Comparison of ENCODE assay signal across 9 cellular contexts in genomic region chr1:91278754-91279153, GRCh38.
A peak's percentile ranks its signal among the peaks of the same experiment; 100 is the strongest.
DNase-seq lines count a peak whose midpoint lies in the region; ATAC-seq, FAIRE-seq and TF ChIP-seq lines count a peak whose summit lies in the region.
"Had no signal": no experiment of that assay in that cellular context is flagged by ENCODE, and none has a peak within 500 bp of the region (broad histone marks: within the 10 kb centered on the region; RNA-seq: fewer than 3 reads in every experiment).

No MANE protein-coding gene starts in this region.

- H3K4me3 Mint-ChIP-seq in CD4-positive, alpha-beta T cell: no peak overlapping the region
- H3K4me3 Mint-ChIP-seq: CD4-positive, CD25-positive, alpha-beta regulatory T cell had no signal

- H3K27ac Mint-ChIP-seq in CD4-positive, alpha-beta T cell: no peak overlapping the region
- H3K27ac Mint-ChIP-seq: CD4-positive, CD25-positive, alpha-beta regulatory T cell had no signal

- H3K4me1 Mint-ChIP-seq in CD4-positive, alpha-beta T cell (ENCODE audit: low read depth): no peaks in the 10 kb centered on the region
- H3K4me1 Mint-ChIP-seq: CD4-positive, CD25-positive, alpha-beta regulatory T cell had no signal

- no peaks in the 10 kb centered on the region for H3K9me3 ChIP-seq in CD4-positive, alpha-beta T cell (ENCODE audit: control insufficient read depth, low read length)
- no peaks in the 10 kb centered on the region for H3K9me3 ChIP-seq in prostate gland

- POLR2A ChIA-PET in CD4-positive, alpha-beta T cell (lab: Charles Lee): no interaction called here

- no peak for TF ChIP-seq POLR2A in prostate gland (IDR thresholded peaks at IDR 0.05)

- intact Hi-C loops in CD4-positive, alpha-beta T cell (cut with DNase I, micrococcal nuclease): loop anchor here in 1 of 2 experiments (10.0 kb wide), 1 partner anchor 704 kb away; no protein-coding TSS in a partner anchor
- intact Hi-C loops in prostate gland (cut with DNase I): no loop called here

- H3K4me1 ChIP-seq in prostate gland (replicated peaks): no peaks in the 10 kb centered on the region

- FAIRE-seq in endometrium (lab: Jason Lieb, UNC): peak; percentile 12

- no peaks in the 10 kb centered on the region for H3K9me3 Mint-ChIP-seq in CD4-positive, alpha-beta T cell

- H3K27ac ChIP-seq in CD4-positive, alpha-beta T cell (ENCODE audit: low read depth, low read length): no peak overlapping the region
- no peak overlapping the region for H3K27ac ChIP-seq in prostate gland

- TF ChIP-seq CTCF in CD4-positive, alpha-beta T cell (IDR thresholded peaks at IDR 0.05): no peak
- no peak for TF ChIP-seq CTCF in prostate gland (IDR thresholded peaks at IDR 0.05)

- CTCF ChIA-PET in CD4-positive, alpha-beta T cell (lab: Charles Lee): no interaction called here

- no peak for ATAC-seq in CD4-positive, alpha-beta T cell (ENCODE audit: poor library complexity)

- H3K36me3 ChIP-seq in prostate gland: no peaks in the 10 kb centered on the region

- no peak overlapping the region for H3K4me3 ChIP-seq in prostate gland

- H3K36me3 Mint-ChIP-seq in CD4-positive, alpha-beta T cell (ENCODE audit: low read depth): no peaks in the 10 kb centered on the region
- H3K36me3 Mint-ChIP-seq: CD4-positive, CD25-positive, alpha-beta regulatory T cell had no signal

- no peaks in the 10 kb centered on the region for H3K27me3 ChIP-seq in CD4-positive, alpha-beta T cell (ENCODE audit: control insufficient read depth, insufficient read depth, low read length)
- no peaks in the 10 kb centered on the region for H3K27me3 ChIP-seq in prostate gland (replicated peaks; ENCODE audit: insufficient read depth)

- WGBS in prostate gland: 67% methylated on average over 1 of the region's 1 CpG

- peak; percentile 26 for DNase-seq in NCI-H2196 (lab: John Stamatoyannopoulos, UW; ENCODE audit: unreplicated experiment)
- no peak for DNase-seq in NCI-H2196 treated with DMSO at 0.1 percent for 48 hours (lab: John Stamatoyannopoulos, UW; ENCODE audit: unreplicated experiment)
- peak; percentile 30 for DNase-seq in NCI-H460 (ENCODE audit: extremely low read depth, low read depth)
- DNase-seq in retina: peak; percentile 2
- DNase-seq in CD4-positive, alpha-beta T cell: no peak
- DNase-seq in prostate gland (ENCODE audit: low spot score): no peak
- no peak for DNase-seq in middle frontal gyrus (ENCODE audit: extremely low spot score, low spot score)
- DNase-seq: CD4-positive, CD25-positive, alpha-beta regulatory T cell had no signal

- peaks cover 12% of the 10 kb centered on the region for H3K27me3 Mint-ChIP-seq in CD4-positive, alpha-beta T cell
- H3K27me3 Mint-ChIP-seq: CD4-positive, CD25-positive, alpha-beta regulatory T cell had no signal

Comparison
In these comparisons a context has a peak if more than half of its experiments do, and no peak if none do; other contexts are left out.
1. DNase-seq: peak in NCI-H2196 (single experiment), NCI-H460 (single experiment) and retina (single experiment); none in NCI-H2196 treated with DMSO at 0.1 percent for 48 hours (single experiment), CD4-positive, alpha-beta T cell (0 of 10), prostate gland (single experiment) and middle frontal gyrus (single experiment).